In the genomic region with DNA sequence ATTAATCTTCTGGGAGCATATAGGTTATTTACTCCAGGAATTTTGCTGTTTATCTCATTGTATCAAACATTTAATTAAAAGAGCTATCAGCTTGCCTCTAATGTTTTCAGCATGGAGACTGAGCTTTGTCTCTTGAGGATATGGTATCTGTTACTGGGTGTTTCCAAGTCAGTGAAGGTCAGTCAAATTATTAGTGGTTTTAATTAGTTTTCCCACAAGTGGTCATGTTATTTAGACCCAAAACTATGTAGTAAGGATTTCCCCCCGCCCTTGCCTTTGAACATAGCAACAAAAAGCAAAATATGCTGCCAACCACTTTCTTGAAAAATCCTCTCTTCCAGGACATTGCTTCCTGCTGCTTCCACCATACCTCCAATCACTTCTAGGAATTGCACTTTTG, we compare ENCODE assay signal across 18 cellular contexts.
DNase-seq lines count a peak whose midpoint lies in the region; ATAC-seq, FAIRE-seq and TF ChIP-seq lines count a peak whose summit lies in the region.
"Had no signal": no experiment of that assay in that cellular context is flagged by ENCODE, and none has a peak within 500 bp of the region (broad histone marks: within the 10 kb centered on the region; RNA-seq: fewer than 3 reads in every experiment).

No MANE protein-coding gene starts in this region.

- RAD21 ChIA-PET in GM12878 (lab: Charles Lee; ENCODE audit: unreplicated experiment) = interaction anchor here (0.5 to 3.1 kb wide), 3 partner anchors 13 to 912 kb away, joined by 3 to 20 read pairs (median 4); no protein-coding TSS in a partner anchor

- no peak overlapping the region for H3K56ac ChIP-seq in mesendoderm (ENCODE audit: low read length)

- H2AK5ac ChIP-seq in mesendoderm (ENCODE audit: low read length) = no peak overlapping the region

- H3K9ac ChIP-seq in HUES64 (ENCODE audit: low read depth, low read length) (no peak overlapping the region), GM12878 (ENCODE audit: control insufficient read depth, insufficient read depth, low read length) (no peak overlapping the region), mesendoderm (ENCODE audit: low read length) (no peak overlapping the region)

- no peaks in the 10 kb centered on the region for H3K79me2 ChIP-seq in GM12878 (ENCODE audit: control insufficient read depth, insufficient read depth, low read length)
- H3K79me2 ChIP-seq in mesendoderm (ENCODE audit: control insufficient read depth, insufficient read depth, low read length) = no peaks in the 10 kb centered on the region

- H2BK15ac ChIP-seq in mesendoderm (replicated peaks; ENCODE audit: low read depth) = no peak overlapping the region

- intact Hi-C loops in GM12878 (cut with micrococcal nuclease; ENCODE audit: unreplicated experiment) = loop anchor here (10.0 kb wide), 1 partner anchor 208 kb away; no protein-coding TSS in a partner anchor
- intact Hi-C loops in gastrocnemius medialis (cut with DNase I; ENCODE audit: low total_unique reads) = no loop called here

- SMC1A ChIA-PET in GM12878 (lab: Charles Lee; ENCODE audit: uncharacterized antibody, unreplicated experiment) = interaction anchor here (0.7 to 1.0 kb wide), 3 partner anchors 9 to 13 kb away, joined by 3 to 4 read pairs (median 3); no protein-coding TSS in a partner anchor

- H3K27ac ChIP-seq in HUES64 (ENCODE audit: low read depth, low read length) (peak overlapping the region; percentile 50; the same call in 1 of the 2 replicates), GM12878 (ENCODE audit: control insufficient read depth, insufficient read depth) (no peak overlapping the region), mesendoderm (ENCODE audit: low read depth, low read length) (no peak overlapping the region), gastrocnemius medialis (no peak overlapping the region)

- 61% methylated on average over 1 of the region's 1 CpG for WGBS in HUES64
- 0% methylated on average over 1 of the region's 1 CpG for WGBS in GM12878 (ENCODE audit: insufficient coverage, insufficient replicate concordance, low lambda C conversion rate, missing lambda C conversion rate)
- WGBS in mesendoderm (ENCODE audit: extremely low coverage, insufficient coverage, low lambda C conversion rate) = no CpG with 5 or more reads among the region's 1 CpG

- H3K4me1 ChIP-seq in HUES64 (ENCODE audit: insufficient read depth, low read length) (peaks cover 34% of the 10 kb centered on the region), GM12878 (ENCODE audit: control insufficient read depth, insufficient read depth, low read length) (peaks cover 4% of the 10 kb centered on the region; the same call in 1 of the 2 replicates), mesendoderm (ENCODE audit: control insufficient read depth, low read depth, low read length) (no peaks in the 10 kb centered on the region), gastrocnemius medialis (no peaks in the 10 kb centered on the region)

- no peaks in the 10 kb centered on the region for H3K79me1 ChIP-seq in mesendoderm (ENCODE audit: low read length)

- H4K8ac ChIP-seq in mesendoderm (ENCODE audit: low read depth, low read length) = no peak overlapping the region

- POLR2A ChIA-PET in GM12878 (lab: Charles Lee) = no interaction called here

- no peaks in the 10 kb centered on the region for H3K27me3 ChIP-seq in HUES64 (ENCODE audit: insufficient read depth, low read length)
- H3K27me3 ChIP-seq in GM12878 (replicated peaks in 1 of 2; ENCODE audit: control insufficient read depth in 2 of 2, insufficient read depth in 2 of 2, low read length in 1 of 2) = no peaks in the 10 kb centered on the region
- H3K27me3 ChIP-seq in mesendoderm (ENCODE audit: insufficient read depth, low read length, poor library complexity) = no peaks in the 10 kb centered on the region
- H3K27me3 ChIP-seq in gastrocnemius medialis = peaks cover 0 to 4% (median 0%) of the 10 kb centered on the region in 3 donors

- BruUV-seq in GM12878 (replicated peaks; lab: Mats Ljungman, UMichigan) = no TSS peak

- TF ChIP-seq POLR2A in GM12878 (IDR thresholded peaks at IDR 0.05; ENCODE audit: low read depth, low read length) (no peak), gastrocnemius medialis (IDR thresholded peaks at IDR 0.05) (no peak)

- no peak overlapping the region for H2BK120ac ChIP-seq in mesendoderm (ENCODE audit: low read depth, low read length)

- no peaks in the 10 kb centered on the region for H3K9me3 ChIP-seq in HUES64 (ENCODE audit: insufficient read depth, low read depth, low read length)
- H3K9me3 ChIP-seq in GM12878 (replicated peaks; ENCODE audit: control insufficient read depth, insufficient read depth, low read length) = no peaks in the 10 kb centered on the region
- H3K9me3 ChIP-seq in gastrocnemius medialis = no peaks in the 10 kb centered on the region

- H4K20me1 ChIP-seq in GM12878 (ENCODE audit: control insufficient read depth, insufficient read depth) = no peaks in the 10 kb centered on the region

- CTCF ChIA-PET in GM12878 (lab: Yijun Ruan, JAX) = no interaction called here

- TF ChIP-seq RAD21 in GM12878 (IDR thresholded peaks at IDR 0.05; ENCODE audit: insufficient read depth, low read depth, low read length) = no peak

- ATAC-seq in GM12878 (peak; percentile 52), gastrocnemius medialis (no peak), HG02852 (IDR thresholded peaks at IDR 0.05; ENCODE audit: unreplicated experiment) (no peak)

- no peak overlapping the region for H3K4ac ChIP-seq in mesendoderm (ENCODE audit: low read depth, low read length)

- no peak overlapping the region for H4K5ac ChIP-seq in mesendoderm (ENCODE audit: low read length)

- TF ChIP-seq CTCF in GM12878 (IDR thresholded peaks at IDR 0.05 in 2 of 3, conservative IDR thresholded peaks at IDR 0.05 in 1 of 3; ENCODE audit: control insufficient read depth in 2 of 3, extremely low read depth in 1 of 3, insufficient read depth in 1 of 3, low read depth in 3 of 3, low read length in 3 of 3) (no peak), gastrocnemius medialis (IDR thresholded peaks at IDR 0.05 in 4 of 5, conservative IDR thresholded peaks at IDR 0.05 in 1 of 5) (no peak)

- no peak overlapping the region for H3K23ac ChIP-seq in mesendoderm (ENCODE audit: low read length)

- in situ Hi-C loops in GM12878 (cut with MboI) = no loop called here
- in situ Hi-C loops in gastrocnemius medialis (cut with MboI; ENCODE audit: low sequenced_read_pairs in 4 of 4) = loop anchor here in 1 of 4 donors (10.0 kb wide), 1 partner anchor 62 kb away; no protein-coding TSS in a partner anchor

- H3K4me3 ChIP-seq in HUES64 (ENCODE audit: low read length) (no peak overlapping the region), GM12878 (no peak overlapping the region), mesendoderm (ENCODE audit: low read length) (no peak overlapping the region), gastrocnemius medialis (no peak overlapping the region)

- DNase-seq in GM12878 (ENCODE audit: low read depth, low spot score) = no peak
- DNase-seq in mesendoderm = no peak
- DNase-seq in gastrocnemius medialis = no peak
- DNase-seq in NCI-H69 (lab: John Stamatoyannopoulos, UW) = no peak
- DNase-seq: C1 segment of cervical spinal cord; Calu3; CD4-positive, alpha-beta memory T cell; COR-L47; DMS53; DMS79 treated with DMSO at 0.1 percent for 48 hours; GOT3; H7; HCEC 1CT had no signal

- no peak overlapping the region for H2BK5ac ChIP-seq in mesendoderm (ENCODE audit: low read length)

- H3K36me3 ChIP-seq in HUES64 (ENCODE audit: insufficient read depth, low read length) (no peaks in the 10 kb centered on the region), GM12878 (ENCODE audit: control insufficient read depth in 2 of 2, insufficient read depth in 2 of 2, low read length in 1 of 2) (no peaks in the 10 kb centered on the region; a peak in 1 of 4 replicates), mesendoderm (ENCODE audit: control insufficient read depth, insufficient read depth, low read length) (no peaks in the 10 kb centered on the region), gastrocnemius medialis (no peaks in the 10 kb centered on the region)

- H3K18ac ChIP-seq in mesendoderm (ENCODE audit: low read length) = peak overlapping the region; percentile 63

- no peak for FAIRE-seq in GM12878 (lab: Jason Lieb, UNC)
- FAIRE-seq: G401.6, GM12891, GM18507 had no signal

- no peak overlapping the region for H3K4me2 ChIP-seq in GM12878 (ENCODE audit: control insufficient read depth, insufficient read depth)
- H3K4me2 ChIP-seq in mesendoderm (ENCODE audit: low read length) = no peak overlapping the region

- TF ChIP-seq EP300 in GM12878 (IDR thresholded peaks at IDR 0.05; ENCODE audit: borderline replicate concordance in 1 of 2, control insufficient read depth in 1 of 2, low read depth in 2 of 2, low read length in 2 of 2) = no peak

- H2AFZ ChIP-seq in GM12878 (ENCODE audit: control insufficient read depth, low read depth, low read length) = no peak overlapping the region; the same call in 1 of the 2 replicates

TF ChIP-seq in GM12878, 131 proteins besides CTCF, POLR2A, EP300 and RAD21:
- peak; percentile 32 for TF ChIP-seq MEF2B (IDR thresholded peaks at IDR 0.05; ENCODE audit: partially characterized antibody, poor library complexity, severe bottlenecking)
- no peak for TF ChIP-seq TCF12 (IDR thresholded peaks at IDR 0.05; ENCODE audit: low read depth, low read length)
- TF ChIP-seq NR2F1 (conservative IDR thresholded peaks at IDR 0.05) = peak; percentile 88
- TF ChIP-seq ZBTB11 (CRISPR knock-in tag; IDR thresholded peaks at IDR 0.05) = no peak
- TF ChIP-seq MTA2 (IDR thresholded peaks at IDR 0.05; ENCODE audit: low read depth) = peak; percentile 39; the same call in 1 of the 2 replicates
TF ChIP-seq in GM12878: peak in this region for 3.
